In genomic region chr2:87727940-87728599, GRCh38 we compare ENCODE assay signal across 1 cellular context. TPM values are rescaled to one million over a fixed set of nuclear protein-coding genes. Genes with fewer than 3 reads are reported as not detected.
"Had no signal": no experiment of that assay in that cellular context is flagged by ENCODE, and none has a peak within 500 bp of the region (broad histone marks: within the 10 kb centered on the region; RNA-seq: fewer than 3 reads in every experiment).

No MANE protein-coding gene starts in this region.

RNA-seq across cellular contexts. Expression of gene PLGLB2, which starts 19.8 kb away (rescaled TPM):
- total RNA-seq: ascending aorta had no signal
